Comparison of ENCODE assay signal across 15 cellular contexts in the genomic region with DNA sequence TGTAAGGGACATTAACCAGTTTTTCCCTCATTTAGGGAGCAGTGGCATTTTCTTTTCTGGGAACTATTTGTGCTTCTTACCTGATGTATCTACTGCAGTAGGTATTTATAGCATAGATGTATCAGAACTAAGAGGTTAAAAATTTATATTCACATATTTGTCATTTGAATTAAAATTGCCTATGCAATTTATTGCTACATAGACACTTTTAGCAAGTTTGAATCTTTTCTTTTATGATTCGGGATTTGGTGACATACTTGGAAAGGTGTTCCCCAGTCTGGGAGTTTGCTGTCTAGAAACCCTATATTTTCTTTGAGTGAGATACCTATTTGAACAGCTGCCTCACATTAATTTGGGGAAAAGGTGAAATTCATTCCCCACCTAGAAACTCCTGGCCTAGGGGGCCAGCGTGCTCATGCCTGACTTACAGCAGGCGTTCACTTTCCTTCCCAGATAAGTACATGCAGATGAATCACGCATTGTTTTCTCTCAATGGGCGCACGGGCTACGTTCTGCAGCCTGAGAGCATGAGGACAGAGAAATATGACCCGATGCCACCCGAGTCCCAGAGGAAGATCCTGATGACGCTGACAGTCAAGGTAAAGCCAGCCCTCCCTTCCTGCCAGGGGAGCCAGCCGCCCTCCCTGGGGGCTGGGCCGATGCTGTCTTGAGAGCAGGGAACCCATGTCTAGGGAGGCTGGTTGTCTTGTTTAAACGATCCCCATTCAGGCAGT.
DNase-seq lines count a peak whose midpoint lies in the region; TF ChIP-seq lines count a peak whose summit lies in the region.
"Had no signal": no experiment of that assay in that cellular context is flagged by ENCODE, and none has a peak within 500 bp of the region (broad histone marks: within the 10 kb centered on the region; RNA-seq: fewer than 3 reads in every experiment).

No MANE protein-coding gene starts in this region.

- TF ChIP-seq CTCF in GM13976 (IDR thresholded peaks at IDR 0.05; ENCODE audit: borderline replicate concordance, control extremely low read depth, extremely low read depth, insufficient read depth, missing control alignments) (no peak), choroid plexus epithelial cell (conservative IDR thresholded peaks at IDR 0.05; ENCODE audit: low read depth, low read length) (no peak), mammary epithelial cell (conservative IDR thresholded peaks at IDR 0.05 in 1 of 2, IDR thresholded peaks at IDR 0.05 in 1 of 2; ENCODE audit: extremely low read depth in 1 of 2, insufficient read depth in 1 of 2, low read depth in 1 of 2, low read length in 2 of 2) (no peak), endothelial cell (IDR thresholded peaks at IDR 0.05; ENCODE audit: unreplicated experiment) (no peak)

- H2AFZ ChIP-seq in mammary epithelial cell (ENCODE audit: low read depth, low read length) = no peak overlapping the region

- no TSS peak for BruUV-seq in mammary epithelial cell (replicated peaks; lab: Mats Ljungman, UMichigan)

- H3K4me1 Mint-ChIP-seq in immature natural killer cell (peaks cover 14 to 37% of the 10 kb centered on the region in 2 donors), endothelial cell (ENCODE audit: unreplicated experiment) (no peaks in the 10 kb centered on the region)

- H2BK15ac ChIP-seq in mesendoderm (replicated peaks; ENCODE audit: low read depth) = no peak overlapping the region

- peaks cover 33 to 72% (median 55%) of the 10 kb centered on the region in 3 donors for H3K36me3 Mint-ChIP-seq in immature natural killer cell
- peaks cover 12% of the 10 kb centered on the region for H3K36me3 Mint-ChIP-seq in endothelial cell (ENCODE audit: low read depth, unreplicated experiment)
- H3K36me3 Mint-ChIP-seq: activated naive CD8-positive, alpha-beta T cell had no signal

- no peak overlapping the region for H4K5ac ChIP-seq in mesendoderm (ENCODE audit: low read length)

- in situ Hi-C loops in GM13976 (cut with MboI; ENCODE audit: low sequenced_read_pairs, unreplicated experiment) (no loop called here), mammary epithelial cell (cut with MboI; ENCODE audit: low sequenced_read_pairs in 2 of 2) (loop anchor here in 1 of 2 donors (25.0 kb wide), 1 partner anchor 300 kb away; no protein-coding TSS in a partner anchor)

- no peak overlapping the region for H3K4ac ChIP-seq in mesendoderm (ENCODE audit: low read depth, low read length)

- H3K79me1 ChIP-seq in mesendoderm (ENCODE audit: low read length) = no peaks in the 10 kb centered on the region

- no peak overlapping the region for H3K18ac ChIP-seq in mesendoderm (ENCODE audit: low read length)

- H3K27ac Mint-ChIP-seq in immature natural killer cell (no peak overlapping the region), endothelial cell (ENCODE audit: unreplicated experiment) (no peak overlapping the region)
- H3K27ac Mint-ChIP-seq: activated naive CD8-positive, alpha-beta T cell had no signal

- H3K56ac ChIP-seq in mesendoderm (ENCODE audit: low read length) = no peak overlapping the region

- peak; percentile 3 for DNase-seq in GM13976 (ENCODE audit: low spot score)
- peak; percentile 47 for DNase-seq in NCI-H2107 (lab: John Stamatoyannopoulos, UW)
- peak; percentile 32 for DNase-seq in choroid plexus epithelial cell (ENCODE audit: low read depth)
- peak; percentile 34 for DNase-seq in mesendoderm
- no peak for DNase-seq in NCI-H2196 treated with DMSO at 0.1 percent for 48 hours (lab: John Stamatoyannopoulos, UW; ENCODE audit: unreplicated experiment)
- no peak for DNase-seq in mammary epithelial cell
- no peak for DNase-seq in immature natural killer cell
- no peak for DNase-seq in endothelial cell (ENCODE audit: low spot score)
- DNase-seq: EL, kidney glomerular epithelial cell, naive B cell, PC-3 had no signal

- H4K8ac ChIP-seq in mesendoderm (ENCODE audit: low read depth, low read length) = no peak overlapping the region

- dilution Hi-C loops in mammary epithelial cell (cut with HindIII; ENCODE audit: low sequenced_read_pairs) = no loop called here

- CTCF ChIA-PET in mammary epithelial cell (lab: Charles Lee; ENCODE audit: low non-redundant PET) = no interaction called here

- H2AK5ac ChIP-seq in mesendoderm (ENCODE audit: low read length) = no peak overlapping the region

- no peak overlapping the region for H3K4me2 ChIP-seq in mesendoderm (ENCODE audit: low read length)
- no peak overlapping the region for H3K4me2 ChIP-seq in mammary epithelial cell (ENCODE audit: insufficient read depth, low read depth, low read length)
- H3K4me2 ChIP-seq: BLaER1 treated with 17β-estradiol and CSF1 and Interleukin-3, amounts not matched to agents 10 nM and 100 nM had no signal

- H3K27ac ChIP-seq in mesendoderm (ENCODE audit: low read depth, low read length) (no peak overlapping the region), mammary epithelial cell (ENCODE audit: insufficient read depth, low read depth, low read length) (no peak overlapping the region)
- H3K27ac ChIP-seq: BLaER1 treated with 17β-estradiol and CSF1 and Interleukin-3, amounts not matched to agents 10 nM and 100 nM had no signal

- no peaks in the 10 kb centered on the region for H3K36me3 ChIP-seq in mesendoderm (ENCODE audit: control insufficient read depth, insufficient read depth, low read length)
- H3K36me3 ChIP-seq in mammary epithelial cell (ENCODE audit: insufficient read depth, low read length) = no peaks in the 10 kb centered on the region

- H3K27me3 ChIP-seq in mesendoderm (ENCODE audit: insufficient read depth, low read length, poor library complexity) (no peaks in the 10 kb centered on the region), mammary epithelial cell (ENCODE audit: insufficient read depth, low read length) (no peaks in the 10 kb centered on the region)
- H3K27me3 ChIP-seq: BLaER1 treated with 17β-estradiol and CSF1 and Interleukin-3, amounts not matched to agents 10 nM and 100 nM had no signal

- intact Hi-C loops in mammary epithelial cell (cut with micrococcal nuclease) = no loop called here

- no peak overlapping the region for H2BK5ac ChIP-seq in mesendoderm (ENCODE audit: low read length)

- H3K9me3 ChIP-seq in mammary epithelial cell (replicated peaks; ENCODE audit: insufficient read depth, low read length) = no peaks in the 10 kb centered on the region
- H3K9me3 ChIP-seq: BLaER1 treated with 17β-estradiol and CSF1 and Interleukin-3, amounts not matched to agents 10 nM and 100 nM had no signal

- H3K9ac ChIP-seq in mesendoderm (ENCODE audit: low read length) = no peak overlapping the region
- no peak overlapping the region for H3K9ac ChIP-seq in mammary epithelial cell (ENCODE audit: insufficient read depth, low read length)
- H3K9ac ChIP-seq: BLaER1 treated with 17β-estradiol and CSF1 and Interleukin-3, amounts not matched to agents 10 nM and 100 nM had no signal

- H3K79me2 ChIP-seq in mesendoderm (ENCODE audit: control insufficient read depth, insufficient read depth, low read length) = no peaks in the 10 kb centered on the region
- H3K79me2 ChIP-seq in mammary epithelial cell (ENCODE audit: insufficient read depth, low read length) = no peaks in the 10 kb centered on the region

- WGBS in mesendoderm (ENCODE audit: extremely low coverage, insufficient coverage, low lambda C conversion rate) = no CpG with 5 or more reads among the region's 13 CpGs
- 86% methylated on average over 12 of the region's 13 CpGs for WGBS in mammary epithelial cell (ENCODE audit: low coverage, missing lambda C conversion rate)

- H3K4me3 Mint-ChIP-seq in immature natural killer cell (no peak overlapping the region), endothelial cell (ENCODE audit: unreplicated experiment) (no peak overlapping the region)
- H3K4me3 Mint-ChIP-seq: activated naive CD8-positive, alpha-beta T cell; naive B cell had no signal

- peak overlapping the region; percentile 26 for H3K4me3 ChIP-seq in choroid plexus epithelial cell (ENCODE audit: low read depth, low read length)
- H3K4me3 ChIP-seq in mesendoderm (ENCODE audit: low read length) = no peak overlapping the region
- no peak overlapping the region for H3K4me3 ChIP-seq in mammary epithelial cell (replicated peaks in 1 of 3; ENCODE audit: insufficient read depth in 1 of 3, low read depth in 2 of 3, low read length in 3 of 3)
- H3K4me3 ChIP-seq: BLaER1 treated with 17β-estradiol and CSF1 and Interleukin-3, amounts not matched to agents 10 nM and 100 nM; GM12878 had no signal

- H3K27me3 Mint-ChIP-seq in immature natural killer cell (ENCODE audit: low read depth in 3 of 3) (peaks cover 0 to 10% (median 10%) of the 10 kb centered on the region in 3 donors), endothelial cell (ENCODE audit: unreplicated experiment) (no peaks in the 10 kb centered on the region)
- H3K27me3 Mint-ChIP-seq: naive B cell had no signal

- H3K4me1 ChIP-seq in mesendoderm (ENCODE audit: control insufficient read depth, low read depth, low read length) (peaks cover 19% of the 10 kb centered on the region), mammary epithelial cell (ENCODE audit: insufficient read depth, low read length) (peaks cover 9% of the 10 kb centered on the region)

- H3K9me3 Mint-ChIP-seq in immature natural killer cell = no peaks in the 10 kb centered on the region
- H3K9me3 Mint-ChIP-seq in endothelial cell (ENCODE audit: unreplicated experiment) = no peaks in the 10 kb centered on the region
- H3K9me3 Mint-ChIP-seq: naive B cell had no signal

- H3K23ac ChIP-seq in mesendoderm (ENCODE audit: low read length) = no peak overlapping the region

- no peak overlapping the region for H2BK120ac ChIP-seq in mesendoderm (ENCODE audit: low read depth, low read length)

- no peaks in the 10 kb centered on the region for H4K20me1 ChIP-seq in mammary epithelial cell (ENCODE audit: insufficient read depth, low read length)

Comparison
In these comparisons a context has a peak if more than half of its experiments do, and no peak if none do; other contexts are left out.
1. DNase-seq: peak in GM13976 (single experiment), NCI-H2107 (single experiment), choroid plexus epithelial cell (single experiment) and mesendoderm (single experiment); none in NCI-H2196 treated with DMSO at 0.1 percent for 48 hours (single experiment), mammary epithelial cell (single experiment), immature natural killer cell (0 of 3) and endothelial cell (single experiment).